Comparison of ENCODE assay signal across 1 cellular context in the genomic region with DNA sequence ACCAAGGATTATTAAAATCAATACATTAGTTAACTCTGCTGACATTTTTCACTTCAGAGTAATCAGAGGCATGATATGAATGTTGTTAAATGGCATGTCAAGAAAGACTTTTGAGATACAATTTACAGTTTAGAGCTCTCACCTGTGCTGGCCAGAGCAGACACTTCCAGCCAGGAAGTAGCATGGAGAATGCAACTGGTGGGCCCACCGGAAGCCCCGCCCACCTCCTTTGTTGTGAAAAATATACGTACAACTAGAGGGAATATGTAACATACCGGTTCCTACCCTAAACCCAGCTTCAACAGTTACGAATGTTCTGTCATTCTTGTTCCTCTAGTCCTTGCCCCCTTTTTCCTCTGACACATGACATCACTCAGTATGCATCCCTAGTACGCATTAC.
TF ChIP-seq lines count a peak whose summit lies in the region.

No MANE protein-coding gene starts in this region.

TF ChIP-seq in liver, 16 proteins besides CTCF, POLR2A, EP300 and RAD21 (continued from another document):
- TF ChIP-seq, protein P1, sequence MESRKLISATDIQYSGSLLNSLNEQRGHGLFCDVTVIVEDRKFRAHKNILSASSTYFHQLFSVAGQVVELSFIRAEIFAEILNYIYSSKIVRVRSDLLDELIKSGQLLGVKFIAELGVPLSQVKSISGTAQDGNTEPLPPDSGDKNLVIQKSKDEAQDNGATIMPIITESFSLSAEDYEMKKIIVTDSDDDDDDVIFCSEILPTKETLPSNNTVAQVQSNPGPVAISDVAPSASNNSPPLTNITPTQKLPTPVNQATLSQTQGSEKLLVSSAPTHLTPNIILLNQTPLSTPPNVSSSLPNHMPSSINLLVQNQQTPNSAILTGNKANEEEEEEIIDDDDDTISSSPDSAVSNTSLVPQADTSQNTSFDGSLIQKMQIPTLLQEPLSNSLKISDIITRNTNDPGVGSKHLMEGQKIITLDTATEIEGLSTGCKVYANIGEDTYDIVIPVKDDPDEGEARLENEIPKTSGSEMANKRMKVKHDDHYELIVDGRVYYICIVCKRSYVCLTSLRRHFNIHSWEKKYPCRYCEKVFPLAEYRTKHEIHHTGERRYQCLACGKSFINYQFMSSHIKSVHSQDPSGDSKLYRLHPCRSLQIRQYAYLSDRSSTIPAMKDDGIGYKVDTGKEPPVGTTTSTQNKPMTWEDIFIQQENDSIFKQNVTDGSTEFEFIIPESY (IDR thresholded peaks at IDR 0.05), result no peak
